ENCODE assay signal across 1 cellular context in genomic region chr11:132361011-132361550, GRCh38.
TF ChIP-seq lines count a peak whose summit lies in the region.

No MANE protein-coding gene starts in this region.

TF ChIP-seq in GM12878, 131 proteins besides CTCF, POLR2A, EP300 and RAD21 (continued from another document):
- TF ChIP-seq ZNF687 (IDR thresholded peaks at IDR 0.05) (no peak), KAT2A (conservative IDR thresholded peaks at IDR 0.05; ENCODE audit: control insufficient read depth, low read depth, low read length) (no peak), DPF2 (IDR thresholded peaks at IDR 0.05) (no peak), HCFC1 (IDR thresholded peaks at IDR 0.05; ENCODE audit: low read length) (no peak)
- TF ChIP-seq, protein P1, sequence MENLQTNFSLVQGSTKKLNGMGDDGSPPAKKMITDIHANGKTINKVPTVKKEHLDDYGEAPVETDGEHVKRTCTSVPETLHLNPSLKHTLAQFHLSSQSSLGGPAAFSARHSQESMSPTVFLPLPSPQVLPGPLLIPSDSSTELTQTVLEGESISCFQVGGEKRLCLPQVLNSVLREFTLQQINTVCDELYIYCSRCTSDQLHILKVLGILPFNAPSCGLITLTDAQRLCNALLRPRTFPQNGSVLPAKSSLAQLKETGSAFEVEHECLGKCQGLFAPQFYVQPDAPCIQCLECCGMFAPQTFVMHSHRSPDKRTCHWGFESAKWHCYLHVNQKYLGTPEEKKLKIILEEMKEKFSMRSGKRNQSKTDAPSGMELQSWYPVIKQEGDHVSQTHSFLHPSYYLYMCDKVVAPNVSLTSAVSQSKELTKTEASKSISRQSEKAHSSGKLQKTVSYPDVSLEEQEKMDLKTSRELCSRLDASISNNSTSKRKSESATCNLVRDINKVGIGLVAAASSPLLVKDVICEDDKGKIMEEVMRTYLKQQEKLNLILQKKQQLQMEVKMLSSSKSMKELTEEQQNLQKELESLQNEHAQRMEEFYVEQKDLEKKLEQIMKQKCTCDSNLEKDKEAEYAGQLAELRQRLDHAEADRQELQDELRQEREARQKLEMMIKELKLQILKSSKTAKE (IDR thresholded peaks at IDR 0.05; ENCODE audit: low read depth, poor library complexity, severe bottlenecking): no peak
